1 cellular context compared by ENCODE assay signal in genomic region chr15:74382004-74382816, GRCh38.
TF ChIP-seq lines count a peak whose summit lies in the region.

No MANE protein-coding gene starts in this region.

TF ChIP-seq in GM12878, 131 proteins besides CTCF, POLR2A, EP300 and RAD21 (continued from another document and continues in another):
- TF ChIP-seq HSF1 (IDR thresholded peaks at IDR 0.05; ENCODE audit: low read depth, low read length) (no peak), IRF3 (IDR thresholded peaks at IDR 0.05) (peak; percentile 39; the same call in 1 of the 2 replicates), NBN (IDR thresholded peaks at IDR 0.05) (0 out of 2 replicates have a peak, but pooled peaks have one; percentile 48), DPF2 (IDR thresholded peaks at IDR 0.05) (peak; percentile 60), ATF7 (IDR thresholded peaks at IDR 0.05; ENCODE audit: low read depth) (no peak), RELB (IDR thresholded peaks at IDR 0.05; ENCODE audit: low read depth) (no peak), HDGF (IDR thresholded peaks at IDR 0.05) (peak; percentile 49; the same call in 1 of the 2 replicates), NR2F1 (conservative IDR thresholded peaks at IDR 0.05) (peak; percentile 45), IKZF2 (IDR thresholded peaks at IDR 0.05) (peak; percentile 77 to 82), MYB (IDR thresholded peaks at IDR 0.05; ENCODE audit: borderline replicate concordance, low read depth, low read length) (no peak), TCF12 (IDR thresholded peaks at IDR 0.05; ENCODE audit: low read depth, low read length) (0 out of 2 replicates have a peak, but pooled peaks have one; percentile 16), NFXL1 (IDR thresholded peaks at IDR 0.05; ENCODE audit: borderline replicate concordance) (0 out of 2 replicates have a peak, but pooled peaks have one; percentile 12), ZNF687 (IDR thresholded peaks at IDR 0.05) (peak; percentile 70; the same call in 1 of the 2 replicates), MEF2B (IDR thresholded peaks at IDR 0.05; ENCODE audit: partially characterized antibody, poor library complexity, severe bottlenecking) (peak; percentile 53), POU2F2 (IDR thresholded peaks at IDR 0.05; ENCODE audit: borderline replicate concordance, low read depth, low read length) (peak; percentile 68; the same call in 1 of the 3 replicates), LARP7 (IDR thresholded peaks at IDR 0.05) (peak; percentile 63; the same call in 1 of the 2 replicates), SP1 (IDR thresholded peaks at IDR 0.05; ENCODE audit: low read depth, low read length) (peak; percentile 22), CHD1 (IDR thresholded peaks at IDR 0.05; ENCODE audit: low read depth, low read length) (no peak), EED (IDR thresholded peaks at IDR 0.05; ENCODE audit: low read depth) (peak; percentile 75), ZBTB4 (CRISPR knock-in tag; IDR thresholded peaks at IDR 0.05) (no peak), ZNF592 (IDR thresholded peaks at IDR 0.05) (peak; percentile 92), YY1 (IDR thresholded peaks at IDR 0.05; ENCODE audit: low read depth, low read length) (peak; percentile 84), PKNOX1 (IDR thresholded peaks at IDR 0.05) (peak; percentile 59), ZNF24 (IDR thresholded peaks at IDR 0.05) (no peak), SMC3 (IDR thresholded peaks at IDR 0.05; ENCODE audit: borderline replicate concordance, low read length) (peak; percentile 99), ELK1 (IDR thresholded peaks at IDR 0.05; ENCODE audit: low read depth, low read length) (peak; percentile 22; the same call in 1 of the 2 replicates), FOS (IDR thresholded peaks at IDR 0.05; ENCODE audit: borderline replicate concordance, extremely low read depth, insufficient read length) (no peak), EZH2 (IDR thresholded peaks at IDR 0.05; ENCODE audit: borderline replicate concordance, control insufficient read depth, low read depth, low read length) (no peak), ZBTB33 (IDR thresholded peaks at IDR 0.05) (no peak), ZNF207 (IDR thresholded peaks at IDR 0.05; ENCODE audit: borderline replicate concordance) (peak; percentile 81; the same call in 1 of the 2 replicates), BHLHE40 (IDR thresholded peaks at IDR 0.05; ENCODE audit: borderline replicate concordance in 1 of 2, low read depth in 2 of 2, low read length in 1 of 2) (peak in 1 of 2 experiments; percentile 29; a peak in 1 of 4 replicates), MTA3 (IDR thresholded peaks at IDR 0.05; ENCODE audit: borderline replicate concordance, low read length) (no peak), ETV6 (conservative IDR thresholded peaks at IDR 0.05 in 1 of 2, IDR thresholded peaks at IDR 0.05 in 1 of 2; ENCODE audit: borderline replicate concordance in 1 of 2, low read depth in 1 of 2) (peak in 1 of 2 experiments; percentile 35; a peak in 2 of 4 replicates)
